ENCODE assay signal across 36 cellular contexts in the genomic region with DNA sequence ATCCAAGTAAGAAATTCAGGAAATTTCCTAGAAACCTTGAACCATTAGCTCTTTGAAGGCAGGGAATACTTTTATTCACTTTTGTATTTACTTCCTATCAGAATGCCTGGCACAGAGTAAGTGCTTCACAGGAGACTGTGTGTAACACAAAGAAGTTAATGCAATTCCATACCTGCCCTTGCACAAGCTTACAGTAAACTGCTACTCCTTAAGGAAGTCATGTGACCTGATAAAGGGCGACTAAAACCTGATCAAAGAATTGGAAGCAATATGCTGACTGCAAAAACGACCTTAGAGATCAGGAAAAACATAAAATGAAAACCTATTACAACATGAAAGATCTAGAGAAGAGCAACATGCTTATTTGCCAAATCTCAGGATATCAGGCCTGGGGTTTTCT.
"Had no signal": no experiment of that assay in that cellular context is flagged by ENCODE, and none has a peak within 500 bp of the region (broad histone marks: within the 10 kb centered on the region; RNA-seq: fewer than 3 reads in every experiment).

No MANE protein-coding gene starts in this region.

- H3K4me3 ChIP-seq: MG63 had no signal

- DNase-seq: Kasumi-1, MG63, MM.1S, MV-4-11, NCI-H1048, NCI-H1092, NCI-H1092 treated with DMSO at 0.1 percent for 48 hours, NCI-H1105, NCI-H1105 treated with DMSO at 0.1 percent for 48 hours, NCI-H1417, NCI-H1417 treated with DMSO at 0.1 percent for 48 hours, NCI-H1436, NCI-H1436 treated with DMSO at 0.1 percent for 48 hours, NCI-H146, NCI-H1694, NCI-H1694 treated with DMSO at 0.1 percent for 48 hours, NCI-H187, NCI-H187 treated with DMSO at 0.1 percent for 48 hours, NCI-H1930, NCI-H2029, NCI-H2029 treated with DMSO at 0.1 percent for 48 hours, NCI-H2081, NCI-H2081 treated with DMSO at 0.1 percent for 48 hours, NCI-H2107, NCI-H2171, NCI-H2171 treated with DMSO at 0.1 percent for 48 hours, NCI-H2227 treated with DMSO at 0.1 percent for 48 hours, NCI-H226, NCI-H345, NCI-H446, NCI-H446 treated with DMSO at 0.1 percent for 48 hours, NCI-H510A, NCI-H510A treated with DMSO at 0.1 percent for 48 hours, NCI-H524, NCI-H524 treated with DMSO at 0.1 percent for 48 hours, NCI-H526 had no signal

- H3K36me3 ChIP-seq: MG63 had no signal

- H3K27me3 ChIP-seq: MG63 had no signal

- H3K9me3 ChIP-seq: MG63 had no signal
